ENCODE assay signal across 8 cellular contexts in genomic region chr10:12710594-12711343, GRCh38.
DNase-seq lines count a peak whose midpoint lies in the region; ATAC-seq, FAIRE-seq and TF ChIP-seq lines count a peak whose summit lies in the region.

No MANE protein-coding gene starts in this region.

- H3K9me1 ChIP-seq in IMR-90 (ENCODE audit: insufficient read depth, low read length): peaks cover 17% of the 10 kb centered on the region

- TF ChIP-seq POLR2A in IMR-90 (IDR thresholded peaks at IDR 0.05; ENCODE audit: low read depth, low read length) (no peak; the same call in 1 of the 2 replicates), esophagus muscularis mucosa (IDR thresholded peaks at IDR 0.05; ENCODE audit: low read depth) (no peak)

- H3K4me3 Mint-ChIP-seq in natural killer cell treated with Interleukin-12 subunit alpha and Interleukin-12 subunit beta and Interleukin-15 and Interleukin-18, amount 100 ng/mL, for 72 hours: peak overlapping the region; percentile 61
- H3K4me3 Mint-ChIP-seq in stimulated activated memory B cell treated with anti-CD40 and anti-IgM and Interleukin-4, amounts not matched to agents 10 μg/mL and 1 μg/mL and 100 μg/mL, for 72 hours: no peak overlapping the region

- no peaks in the 10 kb centered on the region for H3K36me3 Mint-ChIP-seq in natural killer cell treated with Interleukin-12 subunit alpha and Interleukin-12 subunit beta and Interleukin-15 and Interleukin-18, amount 100 ng/mL, for 72 hours
- H3K36me3 Mint-ChIP-seq in stimulated activated memory B cell treated with anti-CD40 and anti-IgM and Interleukin-4, amounts not matched to agents 10 μg/mL and 1 μg/mL and 100 μg/mL, for 72 hours: no peaks in the 10 kb centered on the region

- no peaks in the 10 kb centered on the region for H3K79me2 ChIP-seq in PC-3 (ENCODE audit: low read length)

- no peaks in the 10 kb centered on the region for H3K79me1 ChIP-seq in IMR-90 (ENCODE audit: low read depth in 1 of 2, low read length in 2 of 2)

- H3K4ac ChIP-seq in IMR-90 (ENCODE audit: low read depth, low read length): peak overlapping the region; percentile 83

- BruUV-seq in IMR-90 (replicated peaks; lab: Mats Ljungman, UMichigan) (no TSS peak), PC-3 (replicated peaks; lab: Mats Ljungman, UMichigan) (TSS peak; percentile 31)

- WGBS in IMR-90 (ENCODE audit: extremely low coverage in 2 of 2, insufficient read length in 1 of 2), 2 experiments: 0% methylated on average over 1 of the region's 9 CpGs; no CpG with 5 or more reads in 1 of the 2 experiments
- 45% methylated on average over 9 of the region's 9 CpGs for whole genome bisulfite sequencing in esophagus muscularis mucosa

- FAIRE-seq in A204.1 (lab: Jason Lieb, UNC): peak; percentile 91

- H2BK120ac ChIP-seq in IMR-90 (ENCODE audit: low read depth, low read length): peak overlapping the region; percentile 96

- peaks cover 50 to 53% of the 10 kb centered on the region in 2 donors for H3K4me1 Mint-ChIP-seq in natural killer cell treated with Interleukin-12 subunit alpha and Interleukin-12 subunit beta and Interleukin-15 and Interleukin-18, amount 100 ng/mL, for 72 hours (ENCODE audit: low read depth in 2 of 2)
- H3K4me1 Mint-ChIP-seq in stimulated activated memory B cell treated with anti-CD40 and anti-IgM and Interleukin-4, amounts not matched to agents 10 μg/mL and 1 μg/mL and 100 μg/mL, for 72 hours: peaks cover 35% of the 10 kb centered on the region

- peak overlapping the region; percentile 96 for H2BK5ac ChIP-seq in IMR-90 (ENCODE audit: low read depth, low read length, poor library complexity, severe bottlenecking)

- H3K9me3 ChIP-seq in IMR-90 (ENCODE audit: control insufficient read depth, insufficient read depth, low read length) (no peaks in the 10 kb centered on the region), PC-3 (ENCODE audit: low read length) (no peaks in the 10 kb centered on the region), esophagus muscularis mucosa (no peaks in the 10 kb centered on the region)

- H3K4me1 ChIP-seq in IMR-90 (ENCODE audit: control insufficient read depth, insufficient read depth, low read length) (peaks cover 28% of the 10 kb centered on the region), PC-3 (ENCODE audit: insufficient read depth, low read length) (peaks cover 62% of the 10 kb centered on the region), esophagus muscularis mucosa (peaks cover 37 to 59% (median 58%) of the 10 kb centered on the region in 4 donors)

- H3K27ac ChIP-seq in IMR-90 (ENCODE audit: insufficient read depth, low read length) (peak overlapping the region; percentile 85; the same call in 1 of the 2 replicates), PC-3 (ENCODE audit: low read length) (peak overlapping the region; percentile 100; the same call in 1 of the 2 replicates), esophagus muscularis mucosa (replicated peaks in 1 of 4) (peak overlapping the region; percentile 80 to 85 (median 82))

- no peaks in the 10 kb centered on the region for H3K27me3 ChIP-seq in IMR-90 (ENCODE audit: control insufficient read depth, insufficient read depth, low read length)
- H3K27me3 ChIP-seq in PC-3 (ENCODE audit: low read length): no peaks in the 10 kb centered on the region
- no peaks in the 10 kb centered on the region for H3K27me3 ChIP-seq in esophagus muscularis mucosa

- no peaks in the 10 kb centered on the region for H3K9me2 ChIP-seq in PC-3 (replicated peaks; ENCODE audit: low read length)

- H3K23ac ChIP-seq in IMR-90 (ENCODE audit: low read depth, low read length): peak overlapping the region; percentile 83

- peak overlapping the region; percentile 85; the same call in 1 of the 2 replicates for H2AK5ac ChIP-seq in IMR-90 (ENCODE audit: low read depth, low read length)

- no peaks in the 10 kb centered on the region for H3K9me3 Mint-ChIP-seq in natural killer cell treated with Interleukin-12 subunit alpha and Interleukin-12 subunit beta and Interleukin-15 and Interleukin-18, amount 100 ng/mL, for 72 hours
- H3K9me3 Mint-ChIP-seq in stimulated activated memory B cell treated with anti-CD40 and anti-IgM and Interleukin-4, amounts not matched to agents 10 μg/mL and 1 μg/mL and 100 μg/mL, for 72 hours: no peaks in the 10 kb centered on the region

- H3K4me2 ChIP-seq in IMR-90 (ENCODE audit: low read depth, low read length) (peak overlapping the region; percentile 11; the same call in 1 of the 2 replicates), PC-3 (ENCODE audit: low read length) (no peak overlapping the region)

- ATAC-seq in GM18867 (IDR thresholded peaks at IDR 0.05; ENCODE audit: unreplicated experiment): peak; percentile 77
- ATAC-seq in IMR-90 (ENCODE audit: low read depth): peak; percentile 52
- ATAC-seq in PC-3: peak; percentile 25
- peak; percentile 82 to 89 for ATAC-seq in natural killer cell treated with Interleukin-12 subunit alpha and Interleukin-12 subunit beta and Interleukin-15 and Interleukin-18, amount 100 ng/mL, for 72 hours
- peak; percentile 85 for ATAC-seq in stimulated activated memory B cell treated with anti-CD40 and anti-IgM and Interleukin-4, amounts not matched to agents 10 μg/mL and 1 μg/mL and 100 μg/mL, for 72 hours

- H2BK20ac ChIP-seq in IMR-90 (ENCODE audit: low read depth, low read length): peak overlapping the region; percentile 95

- H3K36me3 ChIP-seq in IMR-90 (ENCODE audit: control insufficient read depth, insufficient read depth, low read length): no peaks in the 10 kb centered on the region
- no peaks in the 10 kb centered on the region for H3K36me3 ChIP-seq in PC-3 (ENCODE audit: low read depth, low read length)
- no peaks in the 10 kb centered on the region for H3K36me3 ChIP-seq in esophagus muscularis mucosa

- peak overlapping the region; percentile 94 for H4K91ac ChIP-seq in IMR-90 (ENCODE audit: insufficient read depth, low read depth, low read length)

- POLR2A ChIA-PET in IMR-90 (lab: Charles Lee; ENCODE audit: unreplicated experiment) (no interaction called here), PC-3 (lab: Charles Lee; ENCODE audit: unreplicated experiment) (interaction anchor here (1.1 kb wide), 1 partner anchor 305 kb away, joined by 3 read pairs; no protein-coding TSS in a partner anchor)

- peak overlapping the region; percentile 86 for H3K56ac ChIP-seq in IMR-90 (ENCODE audit: extremely low read depth, insufficient read depth, low read length)

- peak overlapping the region; percentile 87 for H3K14ac ChIP-seq in IMR-90 (replicated peaks; ENCODE audit: low read depth, low read length)

- peak overlapping the region; percentile 75 to 90 for H3K27ac Mint-ChIP-seq in natural killer cell treated with Interleukin-12 subunit alpha and Interleukin-12 subunit beta and Interleukin-15 and Interleukin-18, amount 100 ng/mL, for 72 hours
- peak overlapping the region; percentile 57 for H3K27ac Mint-ChIP-seq in stimulated activated memory B cell treated with anti-CD40 and anti-IgM and Interleukin-4, amounts not matched to agents 10 μg/mL and 1 μg/mL and 100 μg/mL, for 72 hours

- H4K8ac ChIP-seq in IMR-90 (ENCODE audit: low read depth in 2 of 2, low read length in 2 of 2): peak overlapping the region; percentile 30 to 95

- H2AK9ac ChIP-seq in IMR-90 (replicated peaks; ENCODE audit: low read depth, low read length, poor library complexity): peak overlapping the region; percentile 94

- no peaks in the 10 kb centered on the region for H4K20me1 ChIP-seq in IMR-90 (ENCODE audit: insufficient read depth, low read length)
- no peaks in the 10 kb centered on the region for H4K20me1 ChIP-seq in PC-3 (ENCODE audit: low read length)

- H3K9ac ChIP-seq in IMR-90 (ENCODE audit: low read depth, low read length) (peak overlapping the region; percentile 8), PC-3 (ENCODE audit: low read length) (peak overlapping the region; percentile 81; the same call in 1 of the 2 replicates)

- H3K4me3 ChIP-seq in IMR-90 (ENCODE audit: insufficient read depth, low read depth, low read length) (no peak overlapping the region), PC-3 (ENCODE audit: low read length) (no peak overlapping the region), esophagus muscularis mucosa (no peak overlapping the region)

- TF ChIP-seq CTCF in IMR-90 (conservative IDR thresholded peaks at IDR 0.05; ENCODE audit: low read depth, low read length): peak; percentile 96
- peak; percentile 76 for TF ChIP-seq CTCF in PC-3 (conservative IDR thresholded peaks at IDR 0.05; ENCODE audit: low read depth, low read length)
- peak; percentile 92 to 97 (median 93) for TF ChIP-seq CTCF in esophagus muscularis mucosa (IDR thresholded peaks at IDR 0.05)

- no peaks in the 10 kb centered on the region for H3F3A ChIP-seq in PC-3 (ENCODE audit: low read length, unreplicated experiment)

- H2AFZ ChIP-seq in IMR-90 (replicated peaks; ENCODE audit: low read length, poor library complexity): peak overlapping the region; percentile 86
- H2AFZ ChIP-seq in PC-3 (ENCODE audit: low read length): no peak overlapping the region

- intact Hi-C loops in IMR-90 (cut with micrococcal nuclease): loop anchor here (1.0 to 5.0 kb wide), 5 partner anchors 192 to 513 kb away; partner anchors contain the start of genes CAMK1D, CDC123 and NUDT5
- intact Hi-C loops in PC-3 (cut with micrococcal nuclease): loop anchor here (1.0 to 5.0 kb wide), 3 partner anchors 54 to 446 kb away; no protein-coding TSS in a partner anchor
- intact Hi-C loops in esophagus muscularis mucosa (cut with DNase I): loop anchor here (5.0 kb wide), 2 partner anchors 358 to 498 kb away; no protein-coding TSS in a partner anchor

- in situ Hi-C loops in IMR-90 (cut with MboI; ENCODE audit: low sequenced_read_pairs): loop anchor here (5.0 to 25.0 kb wide), 2 partner anchors 352 to 448 kb away; no protein-coding TSS in a partner anchor

- DNase-seq in IMR-90 (peak; percentile 87), PC-3 (peak; percentile 63), activated T-cell treated with anti-CD3 and anti-CD28 coated beads for 48 hours (ENCODE audit: low read depth) (peak; percentile 80), esophagus muscularis mucosa (ENCODE audit: extremely low spot score) (peak; percentile 96)
- peak; percentile 85 for DNase-seq in natural killer cell treated with Interleukin-12 subunit alpha and Interleukin-12 subunit beta and Interleukin-15 and Interleukin-18, amount 100 ng/mL, for 72 hours (ENCODE audit: low spot score)

- H3K18ac ChIP-seq in IMR-90 (ENCODE audit: low read depth, low read length): peak overlapping the region; percentile 71

- TF ChIP-seq EP300 in esophagus muscularis mucosa (IDR thresholded peaks at IDR 0.05): no peak

- H2BK15ac ChIP-seq in IMR-90 (ENCODE audit: low read depth, low read length): peak overlapping the region; percentile 94

- no peaks in the 10 kb centered on the region for H3K27me3 Mint-ChIP-seq in natural killer cell treated with Interleukin-12 subunit alpha and Interleukin-12 subunit beta and Interleukin-15 and Interleukin-18, amount 100 ng/mL, for 72 hours
- H3K27me3 Mint-ChIP-seq in stimulated activated memory B cell treated with anti-CD40 and anti-IgM and Interleukin-4, amounts not matched to agents 10 μg/mL and 1 μg/mL and 100 μg/mL, for 72 hours: no peaks in the 10 kb centered on the region

- CTCF ChIA-PET in IMR-90 (lab: Yijun Ruan, JAX): interaction anchor here (0.7 to 2.2 kb wide), 4 partner anchors 15 to 447 kb away, joined by 3 to 12 read pairs (median 4); no protein-coding TSS in a partner anchor
- CTCF ChIA-PET in PC-3 (lab: Charles Lee): interaction anchor here (0.7 to 1.4 kb wide), 2 partner anchors 311 to 446 kb away, joined by 3 to 4 read pairs; no protein-coding TSS in a partner anchor

- TF ChIP-seq RAD21 in IMR-90 (IDR thresholded peaks at IDR 0.05; ENCODE audit: low read length): peak; percentile 91

- dilution Hi-C loops in IMR-90 (cut with HindIII; ENCODE audit: low sequenced_read_pairs, unreplicated experiment): no loop called here

- peak overlapping the region; percentile 19 for H4K5ac ChIP-seq in IMR-90 (ENCODE audit: low read depth, low read length)

Comparison
In these comparisons a context has a peak if more than half of its experiments do, and no peak if none do; other contexts are left out.
1. ATAC-seq: peak in every context shown above with its lines; median percentile 86 in natural killer cell treated with Interleukin-12 subunit alpha and Interleukin-12 subunit beta and Interleukin-15 and Interleukin-18, amount 100 ng/mL, for 72 hours; 85 in stimulated activated memory B cell treated with anti-CD40 and anti-IgM and Interleukin-4, amounts not matched to agents 10 μg/mL and 1 μg/mL and 100 μg/mL, for 72 hours; 77 in GM18867; 52 in IMR-90; 25 in PC-3.